Comparison of ENCODE assay signal across 1 cellular context in the genomic region with DNA sequence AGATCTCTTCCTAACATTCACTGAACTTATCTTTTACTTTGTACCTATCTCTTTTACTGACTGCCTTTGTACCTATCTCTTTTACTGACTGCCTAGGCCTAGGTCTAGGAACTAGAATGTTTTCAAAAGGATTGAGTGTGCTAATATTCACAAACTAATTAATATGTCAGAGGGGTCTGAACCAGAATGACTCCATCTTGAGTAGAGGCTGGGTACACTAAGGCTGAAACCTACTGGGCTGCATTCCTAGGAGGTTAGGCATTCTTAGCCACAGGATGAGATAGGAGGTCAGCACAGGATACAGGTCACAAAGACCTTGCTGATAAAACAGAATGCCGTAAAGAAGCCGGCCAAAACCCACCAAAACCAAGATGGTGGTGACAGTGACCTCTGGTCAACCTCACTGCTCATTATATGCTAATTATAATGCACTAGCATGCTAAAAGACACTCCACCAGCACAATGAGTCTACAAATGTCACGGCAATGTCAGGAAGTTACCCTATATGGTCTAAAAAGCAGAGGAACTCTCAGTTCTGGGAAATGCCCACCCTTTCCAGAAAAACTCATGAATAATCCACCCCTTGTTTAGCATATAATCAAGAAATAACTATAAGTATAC.
TF ChIP-seq lines count a peak whose summit lies in the region.

No MANE protein-coding gene starts in this region.

TF ChIP-seq in K562, 482 proteins besides CTCF, POLR2A, EP300 and RAD21 (continued from another document and continues in another):
- TF ChIP-seq POLR2B (IDR thresholded peaks at IDR 0.05; ENCODE audit: low read depth, partially characterized antibody) (no peak), ZNF175 (CRISPR knock-in tag; IDR thresholded peaks at IDR 0.05; ENCODE audit: low read depth) (peak; percentile 100), HCFC1 (IDR thresholded peaks at IDR 0.05; ENCODE audit: low read depth, low read length) (no peak), ZC3H8 (IDR thresholded peaks at IDR 0.05) (no peak), HMGN3 (IDR thresholded peaks at IDR 0.05; ENCODE audit: borderline replicate concordance, extremely low read depth, insufficient read length, low read depth, low read length) (no peak), ETS2 (tag; IDR thresholded peaks at IDR 0.05; ENCODE audit: borderline replicate concordance, poor library complexity, severe bottlenecking) (peak; percentile 97), MAFG (tag; conservative IDR thresholded peaks at IDR 0.05) (peak; percentile 89), MYC (IDR thresholded peaks at IDR 0.05; ENCODE audit: low read depth, low read length) (no peak), MYC (CRISPR knock-in tag; IDR thresholded peaks at IDR 0.05; ENCODE audit: borderline replicate concordance, low read depth) (peak; percentile 99), TAF9B (IDR thresholded peaks at IDR 0.05; ENCODE audit: partially characterized antibody) (peak; percentile 6), KLF13 (tag; IDR thresholded peaks at IDR 0.05; ENCODE audit: borderline replicate concordance, low read depth) (peak; percentile 99), SMARCA4 (IDR thresholded peaks at IDR 0.05) (peak; percentile 70; the same call in 1 of the 2 replicates), GABPB1 (CRISPR knock-in tag; IDR thresholded peaks at IDR 0.05) (no peak), TCFL5 (CRISPR knock-in tag; conservative IDR thresholded peaks at IDR 0.05) (peak; percentile 98), MCM3 (IDR thresholded peaks at IDR 0.05) (no peak), ZNF561 (CRISPR knock-in tag; conservative IDR thresholded peaks at IDR 0.05) (peak; percentile 97), GATA2 (CRISPR knock-in tag; IDR thresholded peaks at IDR 0.05) (peak; percentile 20; the same call in 1 of the 2 replicates), ZNF79 (CRISPR knock-in tag; IDR thresholded peaks at IDR 0.05; ENCODE audit: low read depth) (peak; percentile 99), SRF (CRISPR knock-in tag; IDR thresholded peaks at IDR 0.05) (peak; percentile 96 to 100), CCNT2 (IDR thresholded peaks at IDR 0.05; ENCODE audit: borderline replicate concordance, extremely low read depth, insufficient read length, low read depth, low read length) (no peak), POLR2AphosphoS5 (IDR thresholded peaks at IDR 0.05; ENCODE audit: control insufficient read depth, insufficient read depth, low read depth, low read length) (no peak), MCM7 (IDR thresholded peaks at IDR 0.05) (no peak)
- TF ChIP-seq, protein P1, sequence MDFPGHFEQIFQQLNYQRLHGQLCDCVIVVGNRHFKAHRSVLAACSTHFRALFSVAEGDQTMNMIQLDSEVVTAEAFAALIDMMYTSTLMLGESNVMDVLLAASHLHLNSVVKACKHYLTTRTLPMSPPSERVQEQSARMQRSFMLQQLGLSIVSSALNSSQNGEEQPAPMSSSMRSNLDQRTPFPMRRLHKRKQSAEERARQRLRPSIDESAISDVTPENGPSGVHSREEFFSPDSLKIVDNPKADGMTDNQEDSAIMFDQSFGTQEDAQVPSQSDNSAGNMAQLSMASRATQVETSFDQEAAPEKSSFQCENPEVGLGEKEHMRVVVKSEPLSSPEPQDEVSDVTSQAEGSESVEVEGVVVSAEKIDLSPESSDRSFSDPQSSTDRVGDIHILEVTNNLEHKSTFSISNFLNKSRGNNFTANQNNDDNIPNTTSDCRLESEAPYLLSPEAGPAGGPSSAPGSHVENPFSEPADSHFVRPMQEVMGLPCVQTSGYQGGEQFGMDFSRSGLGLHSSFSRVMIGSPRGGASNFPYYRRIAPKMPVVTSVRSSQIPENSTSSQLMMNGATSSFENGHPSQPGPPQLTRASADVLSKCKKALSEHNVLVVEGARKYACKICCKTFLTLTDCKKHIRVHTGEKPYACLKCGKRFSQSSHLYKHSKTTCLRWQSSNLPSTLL (IDR thresholded peaks at IDR 0.05) = no peak
- TF ChIP-seq, protein P2, sequence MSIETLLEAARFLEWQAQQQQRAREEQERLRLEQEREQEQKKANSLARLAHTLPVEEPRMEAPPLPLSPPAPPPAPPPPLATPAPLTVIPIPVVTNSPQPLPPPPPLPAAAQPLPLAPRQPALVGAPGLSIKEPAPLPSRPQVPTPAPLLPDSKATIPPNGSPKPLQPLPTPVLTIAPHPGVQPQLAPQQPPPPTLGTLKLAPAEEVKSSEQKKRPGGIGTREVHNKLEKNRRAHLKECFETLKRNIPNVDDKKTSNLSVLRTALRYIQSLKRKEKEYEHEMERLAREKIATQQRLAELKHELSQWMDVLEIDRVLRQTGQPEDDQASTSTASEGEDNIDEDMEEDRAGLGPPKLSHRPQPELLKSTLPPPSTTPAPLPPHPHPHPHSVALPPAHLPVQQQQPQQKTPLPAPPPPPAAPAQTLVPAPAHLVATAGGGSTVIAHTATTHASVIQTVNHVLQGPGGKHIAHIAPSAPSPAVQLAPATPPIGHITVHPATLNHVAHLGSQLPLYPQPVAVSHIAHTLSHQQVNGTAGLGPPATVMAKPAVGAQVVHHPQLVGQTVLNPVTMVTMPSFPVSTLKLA (conservative IDR thresholded peaks at IDR 0.05) = no peak; a peak in 1 of 4 replicates
- TF ChIP-seq, protein P3, sequence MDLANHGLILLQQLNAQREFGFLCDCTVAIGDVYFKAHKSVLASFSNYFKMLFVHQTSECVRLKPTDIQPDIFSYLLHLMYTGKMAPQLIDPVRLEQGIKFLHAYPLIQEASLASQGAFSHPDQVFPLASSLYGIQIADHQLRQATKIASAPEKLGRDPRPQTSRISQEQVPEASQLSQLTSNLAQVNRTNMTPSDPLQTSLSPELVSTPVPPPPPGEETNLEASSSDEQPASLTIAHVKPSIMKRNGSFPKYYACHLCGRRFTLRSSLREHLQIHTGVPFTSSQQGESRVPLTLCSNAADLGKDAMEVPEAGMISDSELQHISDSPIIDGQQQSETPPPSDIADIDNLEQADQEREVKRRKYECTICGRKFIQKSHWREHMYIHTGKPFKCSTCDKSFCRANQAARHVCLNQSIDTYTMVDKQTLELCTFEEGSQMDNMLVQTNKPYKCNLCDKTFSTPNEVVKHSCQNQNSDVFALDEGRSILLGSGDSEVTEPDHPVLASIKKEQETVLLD (IDR thresholded peaks at IDR 0.05) = peak; percentile 88
- TF ChIP-seq, protein P4, sequence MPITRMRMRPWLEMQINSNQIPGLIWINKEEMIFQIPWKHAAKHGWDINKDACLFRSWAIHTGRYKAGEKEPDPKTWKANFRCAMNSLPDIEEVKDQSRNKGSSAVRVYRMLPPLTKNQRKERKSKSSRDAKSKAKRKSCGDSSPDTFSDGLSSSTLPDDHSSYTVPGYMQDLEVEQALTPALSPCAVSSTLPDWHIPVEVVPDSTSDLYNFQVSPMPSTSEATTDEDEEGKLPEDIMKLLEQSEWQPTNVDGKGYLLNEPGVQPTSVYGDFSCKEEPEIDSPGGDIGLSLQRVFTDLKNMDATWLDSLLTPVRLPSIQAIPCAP (CRISPR knock-in tag; IDR thresholded peaks at IDR 0.05; ENCODE audit: borderline replicate concordance) = no peak
- TF ChIP-seq, protein P5, sequence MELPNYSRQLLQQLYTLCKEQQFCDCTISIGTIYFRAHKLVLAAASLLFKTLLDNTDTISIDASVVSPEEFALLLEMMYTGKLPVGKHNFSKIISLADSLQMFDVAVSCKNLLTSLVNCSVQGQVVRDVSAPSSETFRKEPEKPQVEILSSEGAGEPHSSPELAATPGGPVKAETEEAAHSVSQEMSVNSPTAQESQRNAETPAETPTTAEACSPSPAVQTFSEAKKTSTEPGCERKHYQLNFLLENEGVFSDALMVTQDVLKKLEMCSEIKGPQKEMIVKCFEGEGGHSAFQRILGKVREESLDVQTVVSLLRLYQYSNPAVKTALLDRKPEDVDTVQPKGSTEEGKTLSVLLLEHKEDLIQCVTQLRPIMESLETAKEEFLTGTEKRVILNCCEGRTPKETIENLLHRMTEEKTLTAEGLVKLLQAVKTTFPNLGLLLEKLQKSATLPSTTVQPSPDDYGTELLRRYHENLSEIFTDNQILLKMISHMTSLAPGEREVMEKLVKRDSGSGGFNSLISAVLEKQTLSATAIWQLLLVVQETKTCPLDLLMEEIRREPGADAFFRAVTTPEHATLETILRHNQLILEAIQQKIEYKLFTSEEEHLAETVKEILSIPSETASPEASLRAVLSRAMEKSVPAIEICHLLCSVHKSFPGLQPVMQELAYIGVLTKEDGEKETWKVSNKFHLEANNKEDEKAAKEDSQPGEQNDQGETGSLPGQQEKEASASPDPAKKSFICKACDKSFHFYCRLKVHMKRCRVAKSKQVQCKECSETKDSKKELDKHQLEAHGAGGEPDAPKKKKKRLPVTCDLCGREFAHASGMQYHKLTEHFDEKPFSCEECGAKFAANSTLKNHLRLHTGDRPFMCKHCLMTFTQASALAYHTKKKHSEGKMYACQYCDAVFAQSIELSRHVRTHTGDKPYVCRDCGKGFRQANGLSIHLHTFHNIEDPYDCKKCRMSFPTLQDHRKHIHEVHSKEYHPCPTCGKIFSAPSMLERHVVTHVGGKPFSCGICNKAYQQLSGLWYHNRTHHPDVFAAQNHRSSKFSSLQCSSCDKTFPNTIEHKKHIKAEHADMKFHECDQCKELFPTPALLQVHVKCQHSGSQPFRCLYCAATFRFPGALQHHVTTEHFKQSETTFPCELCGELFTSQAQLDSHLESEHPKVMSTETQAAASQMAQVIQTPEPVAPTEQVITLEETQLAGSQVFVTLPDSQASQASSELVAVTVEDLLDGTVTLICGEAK (IDR thresholded peaks at IDR 0.05) = peak; percentile 41; the same call in 1 of the 2 replicates
- TF ChIP-seq, protein P5 (CRISPR knock-in tag; IDR thresholded peaks at IDR 0.05) = no peak
- TF ChIP-seq, protein P6, sequence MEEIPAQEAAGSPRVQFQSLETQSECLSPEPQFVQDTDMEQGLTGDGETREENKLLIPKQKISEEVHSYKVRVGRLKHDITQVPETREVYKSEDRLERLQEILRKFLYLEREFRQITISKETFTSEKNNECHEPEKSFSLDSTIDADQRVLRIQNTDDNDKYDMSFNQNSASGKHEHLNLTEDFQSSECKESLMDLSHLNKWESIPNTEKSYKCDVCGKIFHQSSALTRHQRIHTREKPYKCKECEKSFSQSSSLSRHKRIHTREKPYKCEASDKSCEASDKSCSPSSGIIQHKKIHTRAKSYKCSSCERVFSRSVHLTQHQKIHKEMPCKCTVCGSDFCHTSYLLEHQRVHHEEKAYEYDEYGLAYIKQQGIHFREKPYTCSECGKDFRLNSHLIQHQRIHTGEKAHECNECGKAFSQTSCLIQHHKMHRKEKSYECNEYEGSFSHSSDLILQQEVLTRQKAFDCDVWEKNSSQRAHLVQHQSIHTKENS (CRISPR knock-in tag; IDR thresholded peaks at IDR 0.05) = peak; percentile 92
- TF ChIP-seq, protein P7, sequence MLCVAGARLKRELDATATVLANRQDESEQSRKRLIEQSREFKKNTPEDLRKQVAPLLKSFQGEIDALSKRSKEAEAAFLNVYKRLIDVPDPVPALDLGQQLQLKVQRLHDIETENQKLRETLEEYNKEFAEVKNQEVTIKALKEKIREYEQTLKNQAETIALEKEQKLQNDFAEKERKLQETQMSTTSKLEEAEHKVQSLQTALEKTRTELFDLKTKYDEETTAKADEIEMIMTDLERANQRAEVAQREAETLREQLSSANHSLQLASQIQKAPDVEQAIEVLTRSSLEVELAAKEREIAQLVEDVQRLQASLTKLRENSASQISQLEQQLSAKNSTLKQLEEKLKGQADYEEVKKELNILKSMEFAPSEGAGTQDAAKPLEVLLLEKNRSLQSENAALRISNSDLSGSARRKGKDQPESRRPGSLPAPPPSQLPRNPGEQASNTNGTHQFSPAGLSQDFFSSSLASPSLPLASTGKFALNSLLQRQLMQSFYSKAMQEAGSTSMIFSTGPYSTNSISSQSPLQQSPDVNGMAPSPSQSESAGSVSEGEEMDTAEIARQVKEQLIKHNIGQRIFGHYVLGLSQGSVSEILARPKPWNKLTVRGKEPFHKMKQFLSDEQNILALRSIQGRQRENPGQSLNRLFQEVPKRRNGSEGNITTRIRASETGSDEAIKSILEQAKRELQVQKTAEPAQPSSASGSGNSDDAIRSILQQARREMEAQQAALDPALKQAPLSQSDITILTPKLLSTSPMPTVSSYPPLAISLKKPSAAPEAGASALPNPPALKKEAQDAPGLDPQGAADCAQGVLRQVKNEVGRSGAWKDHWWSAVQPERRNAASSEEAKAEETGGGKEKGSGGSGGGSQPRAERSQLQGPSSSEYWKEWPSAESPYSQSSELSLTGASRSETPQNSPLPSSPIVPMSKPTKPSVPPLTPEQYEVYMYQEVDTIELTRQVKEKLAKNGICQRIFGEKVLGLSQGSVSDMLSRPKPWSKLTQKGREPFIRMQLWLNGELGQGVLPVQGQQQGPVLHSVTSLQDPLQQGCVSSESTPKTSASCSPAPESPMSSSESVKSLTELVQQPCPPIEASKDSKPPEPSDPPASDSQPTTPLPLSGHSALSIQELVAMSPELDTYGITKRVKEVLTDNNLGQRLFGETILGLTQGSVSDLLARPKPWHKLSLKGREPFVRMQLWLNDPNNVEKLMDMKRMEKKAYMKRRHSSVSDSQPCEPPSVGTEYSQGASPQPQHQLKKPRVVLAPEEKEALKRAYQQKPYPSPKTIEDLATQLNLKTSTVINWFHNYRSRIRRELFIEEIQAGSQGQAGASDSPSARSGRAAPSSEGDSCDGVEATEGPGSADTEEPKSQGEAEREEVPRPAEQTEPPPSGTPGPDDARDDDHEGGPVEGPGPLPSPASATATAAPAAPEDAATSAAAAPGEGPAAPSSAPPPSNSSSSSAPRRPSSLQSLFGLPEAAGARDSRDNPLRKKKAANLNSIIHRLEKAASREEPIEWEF (CRISPR knock-in tag; IDR thresholded peaks at IDR 0.05) = peak; percentile 100
- TF ChIP-seq, protein P8, sequence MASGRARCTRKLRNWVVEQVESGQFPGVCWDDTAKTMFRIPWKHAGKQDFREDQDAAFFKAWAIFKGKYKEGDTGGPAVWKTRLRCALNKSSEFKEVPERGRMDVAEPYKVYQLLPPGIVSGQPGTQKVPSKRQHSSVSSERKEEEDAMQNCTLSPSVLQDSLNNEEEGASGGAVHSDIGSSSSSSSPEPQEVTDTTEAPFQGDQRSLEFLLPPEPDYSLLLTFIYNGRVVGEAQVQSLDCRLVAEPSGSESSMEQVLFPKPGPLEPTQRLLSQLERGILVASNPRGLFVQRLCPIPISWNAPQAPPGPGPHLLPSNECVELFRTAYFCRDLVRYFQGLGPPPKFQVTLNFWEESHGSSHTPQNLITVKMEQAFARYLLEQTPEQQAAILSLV (tag; IDR thresholded peaks at IDR 0.05) = peak; percentile 99
